Comparison of ENCODE assay signal across 16 cellular contexts in genomic region chr4:24321151-24321550, GRCh38.
DNase-seq lines count a peak whose midpoint lies in the region; ATAC-seq and TF ChIP-seq lines count a peak whose summit lies in the region.
"Had no signal": no experiment of that assay in that cellular context is flagged by ENCODE, and none has a peak within 500 bp of the region (broad histone marks: within the 10 kb centered on the region; RNA-seq: fewer than 3 reads in every experiment).

No MANE protein-coding gene starts in this region.

- intact Hi-C loops in MCF 10A (cut with micrococcal nuclease) (loop anchor here (2.0 to 10.0 kb wide), 2 partner anchors 110 to 216 kb away; no protein-coding TSS in a partner anchor), breast epithelium (cut with DNase I; ENCODE audit: low total_unique reads) (no loop called here), Caco-2 (cut with micrococcal nuclease; ENCODE audit: unreplicated experiment) (no loop called here)

- ATAC-seq in GM19455 (IDR thresholded peaks at IDR 0.05; ENCODE audit: unreplicated experiment) (no peak), HG02840 (IDR thresholded peaks at IDR 0.05; ENCODE audit: low FRiP score, unreplicated experiment) (no peak)

- BruUV-seq in MCF 10A (replicated peaks; lab: Mats Ljungman, UMichigan) (no TSS peak), Caco-2 (replicated peaks; lab: Mats Ljungman, UMichigan) (no TSS peak)

- H3K4me1 Mint-ChIP-seq in MCF 10A (ENCODE audit: insufficient read depth, unreplicated experiment) (peaks cover 39% of the 10 kb centered on the region), Caco-2 (ENCODE audit: low read depth, unreplicated experiment) (no peaks in the 10 kb centered on the region)
- H3K4me1 Mint-ChIP-seq: IgD-negative memory B cell had no signal

- no peak overlapping the region for H3K4me3 ChIP-seq in breast epithelium
- no peak overlapping the region for H3K4me3 ChIP-seq in astrocyte of the spinal cord (ENCODE audit: low read depth, low read length)
- H3K4me3 ChIP-seq in iPS-18a (ENCODE audit: low read length): peak overlapping the region; percentile 52
- H3K4me3 ChIP-seq in Caco-2 (ENCODE audit: low read depth, low read length): no peak overlapping the region
- H3K4me3 ChIP-seq: cardiac muscle cell, lung had no signal

- H3K9me3 ChIP-seq in breast epithelium (no peaks in the 10 kb centered on the region), iPS-18a (ENCODE audit: control insufficient read depth, low read depth, low read length) (no peaks in the 10 kb centered on the region), Caco-2 (no peaks in the 10 kb centered on the region)

- TF ChIP-seq CTCF in MCF 10A (IDR thresholded peaks at IDR 0.05; ENCODE audit: unreplicated experiment) (no peak), breast epithelium (IDR thresholded peaks at IDR 0.05) (no peak), astrocyte of the spinal cord (IDR thresholded peaks at IDR 0.05; ENCODE audit: low read depth, low read length) (no peak), Caco-2 (IDR thresholded peaks at IDR 0.05; ENCODE audit: insufficient read depth in 1 of 2, low read depth in 1 of 2, low read length in 1 of 2, severe bottlenecking in 1 of 2, unreplicated experiment in 1 of 2) (no peak)

- peak overlapping the region; percentile 48 for H3K9ac ChIP-seq in iPS-18a (ENCODE audit: low read length)

- POLR2A ChIA-PET in MCF 10A (lab: Yijun Ruan, JAX) (interaction anchor here (0.9 to 2.8 kb wide), 15 partner anchors 9 to 335 kb away, joined by 3 to 18 read pairs (median 4); no protein-coding TSS in a partner anchor), Caco-2 (lab: Charles Lee) (no interaction called here)

- H3K36me3 Mint-ChIP-seq in MCF 10A (ENCODE audit: insufficient read depth, unreplicated experiment) (peaks cover 5% of the 10 kb centered on the region), Caco-2 (ENCODE audit: insufficient read depth, unreplicated experiment) (no peaks in the 10 kb centered on the region)
- H3K36me3 Mint-ChIP-seq: IgD-negative memory B cell had no signal

- no peak for TF ChIP-seq POLR2A in breast epithelium (IDR thresholded peaks at IDR 0.05)

- no peaks in the 10 kb centered on the region for H3K9me3 Mint-ChIP-seq in MCF 10A (ENCODE audit: unreplicated experiment)
- no peaks in the 10 kb centered on the region for H3K9me3 Mint-ChIP-seq in Caco-2 (ENCODE audit: unreplicated experiment)
- H3K9me3 Mint-ChIP-seq: IgD-negative memory B cell had no signal

- CTCF ChIA-PET in MCF 10A (lab: Yijun Ruan, JAX): interaction anchor here (0.7 to 3.4 kb wide), 9 partner anchors 10 to 287 kb away, joined by 3 to 9 read pairs (median 4); no protein-coding TSS in a partner anchor
- CTCF ChIA-PET in Caco-2 (lab: Charles Lee): no interaction called here

- H3K27me3 ChIP-seq in breast epithelium: no peaks in the 10 kb centered on the region
- peaks cover 14% of the 10 kb centered on the region for H3K27me3 ChIP-seq in iPS-18a (ENCODE audit: control insufficient read depth, insufficient read depth, low read length)
- H3K27me3 ChIP-seq in Caco-2 (replicated peaks; ENCODE audit: control insufficient read depth, insufficient read depth, low read length): no peaks in the 10 kb centered on the region

- no peak overlapping the region for H3K27ac ChIP-seq in breast epithelium
- H3K27ac ChIP-seq in iPS-18a (ENCODE audit: low read length): peak overlapping the region; percentile 46
- H3K27ac ChIP-seq in temporal lobe (ENCODE audit: low read depth, low read length): peak overlapping the region; percentile 17
- H3K27ac ChIP-seq: 22Rv1, cardiac muscle cell had no signal

- in situ Hi-C loops in astrocyte of the spinal cord (cut with HindIII; ENCODE audit: low sequenced_read_pairs): no loop called here

- no peaks in the 10 kb centered on the region for H3K36me3 ChIP-seq in breast epithelium
- H3K36me3 ChIP-seq in iPS-18a (ENCODE audit: control insufficient read depth, low read depth, low read length): no peaks in the 10 kb centered on the region
- H3K36me3 ChIP-seq in Caco-2 (ENCODE audit: control insufficient read depth, insufficient read depth, low read length): no peaks in the 10 kb centered on the region
- H3K36me3 ChIP-seq: cardiac muscle cell had no signal

- H3K27ac Mint-ChIP-seq in MCF 10A (ENCODE audit: low read depth, unreplicated experiment): peak overlapping the region; percentile 64
- no peak overlapping the region for H3K27ac Mint-ChIP-seq in Caco-2 (ENCODE audit: unreplicated experiment)
- H3K27ac Mint-ChIP-seq: IgD-negative memory B cell had no signal

- H3K4me3 Mint-ChIP-seq in MCF 10A (ENCODE audit: unreplicated experiment) (no peak overlapping the region), Caco-2 (ENCODE audit: unreplicated experiment) (no peak overlapping the region)
- H3K4me3 Mint-ChIP-seq: IgD-negative memory B cell had no signal

- H3K4me1 ChIP-seq in breast epithelium (no peaks in the 10 kb centered on the region), iPS-18a (ENCODE audit: control insufficient read depth, low read depth, low read length) (peaks cover 40% of the 10 kb centered on the region), Caco-2 (no peaks in the 10 kb centered on the region)

- H3K27me3 Mint-ChIP-seq in MCF 10A (ENCODE audit: insufficient read depth, unreplicated experiment): no peaks in the 10 kb centered on the region
- H3K27me3 Mint-ChIP-seq in Caco-2 (ENCODE audit: insufficient read depth, unreplicated experiment): peaks cover 9% of the 10 kb centered on the region
- H3K27me3 Mint-ChIP-seq: IgD-negative memory B cell had no signal

- DNase-seq in MCF 10A (ENCODE audit: unreplicated experiment) (peak; percentile 89), breast epithelium (ENCODE audit: low spot score in 2 of 2) (no peak), astrocyte of the spinal cord (ENCODE audit: low read depth, low spot score) (peak; percentile 81), Caco-2 (no peak)
- DNase-seq: erythroblast, NCI-H1436 treated with DMSO at 0.1 percent for 48 hours, NCI-H774, Right ventricle myocardium superior had no signal

Comparison
In these comparisons a context has a peak if more than half of its experiments do, and no peak if none do; other contexts are left out.
1. DNase-seq: peak in MCF 10A (single experiment) and astrocyte of the spinal cord (single experiment); none in breast epithelium (0 of 2) and Caco-2 (0 of 2).
2. H3K27ac ChIP-seq: peak in iPS-18a (single experiment) and temporal lobe (single experiment); none in breast epithelium (0 of 2).